3 cellular contexts compared by ENCODE assay signal in genomic region chr1:106292130-106292529, GRCh38.
"Had no signal": no experiment of that assay in that cellular context is flagged by ENCODE, and none has a peak within 500 bp of the region (broad histone marks: within the 10 kb centered on the region; RNA-seq: fewer than 3 reads in every experiment).

No MANE protein-coding gene starts in this region.

- ATAC-seq: GM12878 had no signal

- DNase-seq: GDM1, GF-D8 had no signal

- H3K4me3 ChIP-seq: GM12878 had no signal
